1 cellular context compared by ENCODE assay signal in the genomic region with DNA sequence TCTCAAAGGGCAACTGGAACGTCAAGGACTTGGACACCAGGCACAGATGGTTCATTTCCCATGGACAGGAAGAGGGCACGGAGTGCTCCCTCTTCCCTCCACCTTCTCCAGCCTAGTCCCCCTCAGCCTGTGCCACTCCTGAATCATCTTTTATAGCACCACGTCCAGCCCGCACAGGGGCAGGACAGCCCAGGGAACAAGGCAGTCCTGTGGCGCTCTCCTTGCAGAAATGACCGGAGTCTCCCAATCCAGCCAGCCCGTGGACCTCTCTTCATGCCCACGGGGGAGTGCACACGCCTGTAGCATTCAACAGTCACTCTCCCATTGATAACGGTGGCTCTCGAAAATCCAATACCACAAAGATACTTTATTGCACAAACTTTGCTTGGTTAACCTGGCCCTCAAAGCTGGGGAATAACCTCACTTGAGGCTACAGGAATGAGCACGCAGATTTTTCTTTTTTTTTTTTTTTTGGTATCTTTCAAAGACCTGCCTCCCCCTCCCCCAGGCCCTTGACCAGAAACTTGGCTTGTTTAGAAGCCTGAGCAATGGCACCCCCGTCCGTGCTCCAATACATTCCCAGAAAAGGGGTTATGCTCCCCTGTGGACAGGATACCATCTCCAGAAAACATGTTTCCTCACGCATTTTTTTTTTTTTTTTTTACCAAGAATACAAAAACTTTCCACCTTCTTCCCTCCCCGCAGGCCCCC.
TF ChIP-seq lines count a peak whose summit lies in the region.

No MANE protein-coding gene starts in this region.

TF ChIP-seq in GM12878, 131 proteins besides CTCF, POLR2A, EP300 and RAD21:
- 0 out of 2 replicates have a peak, but pooled peaks have one; percentile 17 for TF ChIP-seq RELB (IDR thresholded peaks at IDR 0.05; ENCODE audit: low read depth)
- peak; percentile 51; the same call in 1 of the 2 replicates for TF ChIP-seq ZNF384 (IDR thresholded peaks at IDR 0.05; ENCODE audit: borderline replicate concordance, low read depth, low read length)
- no peak for TF ChIP-seq GABPA (IDR thresholded peaks at IDR 0.05; ENCODE audit: low read depth)
TF ChIP-seq in GM12878: peak in this region for 2.
